19 cellular contexts compared by ENCODE assay signal in genomic region chr7:158343936-158344455, GRCh38.
DNase-seq lines count a peak whose midpoint lies in the region; ATAC-seq and TF ChIP-seq lines count a peak whose summit lies in the region.
"Had no signal": no experiment of that assay in that cellular context is flagged by ENCODE, and none has a peak within 500 bp of the region (broad histone marks: within the 10 kb centered on the region; RNA-seq: fewer than 3 reads in every experiment).

No MANE protein-coding gene starts in this region.

- no peaks in the 10 kb centered on the region for H3K27me3 ChIP-seq in prostate gland (replicated peaks; ENCODE audit: insufficient read depth)
- H3K27me3 ChIP-seq: MG63 had no signal

- H3K27ac ChIP-seq in prostate gland = no peak overlapping the region

- TF ChIP-seq CTCF in prostate gland (IDR thresholded peaks at IDR 0.05) = no peak

- no peak overlapping the region for H3K27ac Mint-ChIP-seq in activated T-cell treated with anti-CD3 and anti-CD28 coated beads, Interleukin-2, amount 50 U/mL, for 72 hours

- no peak overlapping the region for H3K4me3 Mint-ChIP-seq in activated T-cell treated with anti-CD3 and anti-CD28 coated beads, Interleukin-2, amount 50 U/mL, for 72 hours

- no peaks in the 10 kb centered on the region for H3K36me3 ChIP-seq in prostate gland
- H3K36me3 ChIP-seq: MG63 had no signal

- peaks cover 23 to 25% of the 10 kb centered on the region in 2 donors for H3K9me3 Mint-ChIP-seq in activated T-cell treated with anti-CD3 and anti-CD28 coated beads, Interleukin-2, amount 50 U/mL, for 72 hours

- ATAC-seq in left cardiac atrium (no peak), GM18870 (IDR thresholded peaks at IDR 0.05; ENCODE audit: unreplicated experiment) (no peak)
- ATAC-seq in activated T-cell treated with anti-CD3 and anti-CD28 coated beads, Interleukin-2, amount 50 U/mL, for 72 hours (replicated peaks in 1 of 2) = no peak
- ATAC-seq: PC-3 had no signal

- H3K9me3 ChIP-seq in iPS-18c (ENCODE audit: control insufficient read depth, insufficient read depth, low read length) (peaks cover 29% of the 10 kb centered on the region), prostate gland (no peaks in the 10 kb centered on the region)
- H3K9me3 ChIP-seq: MG63 had no signal

- H3K4me3 ChIP-seq in iPS-18c (ENCODE audit: insufficient read depth, low read depth, low read length) (peak overlapping the region; percentile 31; the same call in 1 of the 2 replicates), prostate gland (no peak overlapping the region)
- H3K4me3 ChIP-seq: MG63 had no signal

- no peaks in the 10 kb centered on the region for H3K4me1 ChIP-seq in prostate gland (replicated peaks)

- H3K4me1 Mint-ChIP-seq in activated T-cell treated with anti-CD3 and anti-CD28 coated beads, Interleukin-2, amount 50 U/mL, for 72 hours (ENCODE audit: low read depth) = no peaks in the 10 kb centered on the region

- no peaks in the 10 kb centered on the region for H3K27me3 Mint-ChIP-seq in activated T-cell treated with anti-CD3 and anti-CD28 coated beads, Interleukin-2, amount 50 U/mL, for 72 hours (ENCODE audit: low read depth)

- intact Hi-C loops in cardiac septum (cut with DNase I) = no loop called here
- intact Hi-C loops in left cardiac atrium (cut with DNase I) = no loop called here
- intact Hi-C loops in prostate gland (cut with DNase I) = no loop called here

- DNase-seq in cardiac septum (ENCODE audit: low spot score) = peak; percentile 35
- no peak for DNase-seq in left cardiac atrium
- peak; percentile 1 for DNase-seq in prostate gland (ENCODE audit: low spot score)
- no peak for DNase-seq in activated T-cell treated with anti-CD3 and anti-CD28 coated beads, Interleukin-2, amount 50 U/mL, for 72 hours
- no peak for DNase-seq in stimulated activated naive CD4-positive, alpha-beta T cell (lab: John Stamatoyannopoulos, UW)
- DNase-seq: Calu3; DMS153; DND-41; KG1; MG63; NCI-H1105 treated with DMSO at 0.1 percent for 48 hours; NCI-H2029; NCI-H446; NCI-H524 treated with DMSO at 0.1 percent for 48 hours; NCI-H82; NK-92 treated with Interleukin-12 subunit alpha and Interleukin-12 subunit beta, amount 100 ng/mL, for 24 hours; PC-3 had no signal

- peaks cover 17 to 24% of the 10 kb centered on the region in 2 donors for H3K36me3 Mint-ChIP-seq in activated T-cell treated with anti-CD3 and anti-CD28 coated beads, Interleukin-2, amount 50 U/mL, for 72 hours (ENCODE audit: insufficient read depth in 2 of 2)

- 84% methylated on average over 10 of the region's 10 CpGs for WGBS in prostate gland

- TF ChIP-seq POLR2A in prostate gland (IDR thresholded peaks at IDR 0.05) = no peak

Comparison
In these comparisons a context has a peak if more than half of its experiments do, and no peak if none do; other contexts are left out.
1. DNase-seq: peak in cardiac septum (single experiment) and prostate gland (single experiment); none in left cardiac atrium (single experiment), activated T-cell treated with anti-CD3 and anti-CD28 coated beads, Interleukin-2, amount 50 U/mL, for 72 hours (0 of 2) and stimulated activated naive CD4-positive, alpha-beta T cell (0 of 6).